ENCODE assay signal across 8 cellular contexts in the genomic region with DNA sequence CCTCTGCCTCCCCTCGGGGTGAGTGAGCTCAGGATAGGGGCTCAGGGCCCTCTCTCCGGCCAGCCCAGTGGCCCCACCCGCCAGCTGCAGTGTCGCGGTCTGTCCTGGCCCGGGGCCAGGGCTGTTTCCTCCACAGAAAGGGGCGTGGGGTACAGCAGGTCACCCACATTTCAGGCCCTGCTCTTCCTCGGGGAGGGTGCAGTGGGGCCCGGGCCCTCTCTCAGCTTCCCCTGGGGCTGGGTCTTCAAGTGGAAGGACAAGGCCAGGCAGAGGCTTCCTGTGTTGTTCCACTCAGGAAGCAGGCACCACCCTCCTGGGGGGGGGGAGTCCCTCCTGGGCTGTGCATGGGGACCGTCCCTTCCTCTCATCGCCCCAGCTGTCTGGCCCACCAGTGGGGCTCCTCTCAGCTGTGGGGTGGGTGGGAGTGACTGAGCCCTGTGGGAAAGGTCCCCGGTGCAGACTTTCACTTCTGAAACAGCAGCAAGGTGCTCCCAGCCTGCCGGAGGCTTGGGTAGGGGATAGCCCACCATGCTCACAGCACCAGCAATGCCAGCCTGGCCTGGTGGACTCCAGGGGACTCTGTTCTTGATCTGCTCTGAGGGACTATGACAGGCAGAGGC. TPM values are rescaled to one million over a fixed set of nuclear protein-coding genes. Genes with fewer than 3 reads are reported as not detected.
DNase-seq lines count a peak whose midpoint lies in the region; ATAC-seq, FAIRE-seq and TF ChIP-seq lines count a peak whose summit lies in the region.

No MANE protein-coding gene starts in this region.

- H3K27ac Mint-ChIP-seq in activated naive CD4-positive, alpha-beta T cell treated with anti-CD3 and anti-CD28 coated beads, Interleukin-2, amount 10 ng/mL, durations not matched to agents 7 days and 5 days, result peak overlapping the region; percentile 90
- H3K27ac Mint-ChIP-seq in natural killer cell, result peak overlapping the region; percentile 96

- ATAC-seq in HG03521 (IDR thresholded peaks at IDR 0.05; ENCODE audit: unreplicated experiment), result peak; percentile 29
- ATAC-seq in natural killer cell, result peak; percentile 5 to 9 (median 5)

- DNase-seq in CMK (ENCODE audit: low read depth), result peak; percentile 89
- DNase-seq in activated naive CD4-positive, alpha-beta T cell treated with anti-CD3 and anti-CD28 coated beads, Interleukin-2, amount 10 ng/mL, durations not matched to agents 7 days and 5 days, result peak; percentile 62
- no peak for DNase-seq in natural killer cell
- DNase-seq in NCI-H226, result no peak
- no peak for DNase-seq in anterior cingulate cortex (lab: John Stamatoyannopoulos, UW)
- DNase-seq in frontal cortex (ENCODE audit: low spot score in 2 of 2), result no peak
- no peak for DNase-seq in globus pallidus (ENCODE audit: low spot score)

- FAIRE-seq in frontal cortex (lab: Jason Lieb, UNC), result no peak

- peaks cover 45% of the 10 kb centered on the region for H3K36me3 Mint-ChIP-seq in activated naive CD4-positive, alpha-beta T cell treated with anti-CD3 and anti-CD28 coated beads, Interleukin-2, amount 10 ng/mL, durations not matched to agents 7 days and 5 days
- no peaks in the 10 kb centered on the region for H3K36me3 Mint-ChIP-seq in natural killer cell

- intact Hi-C loops in natural killer cell (cut with micrococcal nuclease), result no loop called here

- no peaks in the 10 kb centered on the region for H3K27me3 Mint-ChIP-seq in activated naive CD4-positive, alpha-beta T cell treated with anti-CD3 and anti-CD28 coated beads, Interleukin-2, amount 10 ng/mL, durations not matched to agents 7 days and 5 days
- H3K27me3 Mint-ChIP-seq in natural killer cell (ENCODE audit: low read depth in 2 of 2), result no peaks in the 10 kb centered on the region

- H3K4me3 Mint-ChIP-seq in activated naive CD4-positive, alpha-beta T cell treated with anti-CD3 and anti-CD28 coated beads, Interleukin-2, amount 10 ng/mL, durations not matched to agents 7 days and 5 days, result peak overlapping the region; percentile 83
- peak overlapping the region; percentile 86 for H3K4me3 Mint-ChIP-seq in natural killer cell

- peaks cover 81% of the 10 kb centered on the region for H3K4me1 Mint-ChIP-seq in activated naive CD4-positive, alpha-beta T cell treated with anti-CD3 and anti-CD28 coated beads, Interleukin-2, amount 10 ng/mL, durations not matched to agents 7 days and 5 days
- H3K4me1 Mint-ChIP-seq in natural killer cell, result peaks cover 45 to 70% of the 10 kb centered on the region in 2 donors

- no peak for TF ChIP-seq CTCF in natural killer cell (IDR thresholded peaks at IDR 0.05)

- CTCF ChIA-PET in activated naive CD4-positive, alpha-beta T cell treated with anti-CD3 and anti-CD28 coated beads, Interleukin-2, amount 10 ng/mL, durations not matched to agents 7 days and 5 days (lab: Charles Lee), result interaction anchor here (0.9 to 10.1 kb wide), 4 partner anchors 10 to 291 kb away, joined by 3 to 111 read pairs (median 8); no protein-coding TSS in a partner anchor

- no peaks in the 10 kb centered on the region for H3K9me3 Mint-ChIP-seq in activated naive CD4-positive, alpha-beta T cell treated with anti-CD3 and anti-CD28 coated beads, Interleukin-2, amount 10 ng/mL, durations not matched to agents 7 days and 5 days
- no peaks in the 10 kb centered on the region for H3K9me3 Mint-ChIP-seq in natural killer cell

RNA-seq across cellular contexts. Expression of gene GPR132, which starts 3.7 kb away (rescaled TPM):
- total RNA-seq in natural killer cell (10 to 100 TPM; 18.2 to 30.3 (median 26.7) TPM), frontal cortex (1.2 TPM)

RNA-seq across cellular contexts. Expression of gene CDCA4, which starts 40.7 kb away (rescaled TPM):
- 10 to 100 TPM; 10.3 to 20.7 (median 16.6) TPM for total RNA-seq in natural killer cell
- total RNA-seq in frontal cortex, result 11.0 TPM

Comparison
In these comparisons a context has a peak if more than half of its experiments do, and no peak if none do; other contexts are left out.
1. DNase-seq: peak in CMK (single experiment) and activated naive CD4-positive, alpha-beta T cell treated with anti-CD3 and anti-CD28 coated beads, Interleukin-2, amount 10 ng/mL, durations not matched to agents 7 days and 5 days (single experiment); none in natural killer cell (single experiment), NCI-H226 (single experiment), anterior cingulate cortex (0 of 58), frontal cortex (0 of 2) and globus pallidus (single experiment).